1 cellular context compared by ENCODE assay signal in the genomic region with DNA sequence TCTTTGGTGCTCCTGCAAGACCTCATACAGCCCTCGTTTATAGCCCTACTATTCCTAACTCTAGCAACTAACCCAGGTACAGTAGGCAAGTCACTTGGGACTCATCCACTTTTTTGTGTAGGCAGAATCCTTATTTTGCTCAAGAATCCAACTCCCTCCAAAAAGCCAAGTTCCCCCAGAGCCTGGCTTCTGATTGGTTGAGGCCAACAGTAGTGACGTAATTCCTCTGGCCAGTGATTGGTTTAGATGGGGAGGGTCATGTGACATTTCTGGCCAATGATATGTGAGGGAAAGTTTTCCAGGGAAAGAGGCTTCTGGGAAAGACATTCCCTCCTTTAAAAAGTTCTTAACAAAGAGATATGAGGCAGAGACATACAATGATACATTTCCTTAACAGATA.
TF ChIP-seq lines count a peak whose summit lies in the region.

No MANE protein-coding gene starts in this region.

TF ChIP-seq in K562, 482 proteins besides CTCF, POLR2A, EP300 and RAD21 (continued from another document):
- TF ChIP-seq, protein P1, sequence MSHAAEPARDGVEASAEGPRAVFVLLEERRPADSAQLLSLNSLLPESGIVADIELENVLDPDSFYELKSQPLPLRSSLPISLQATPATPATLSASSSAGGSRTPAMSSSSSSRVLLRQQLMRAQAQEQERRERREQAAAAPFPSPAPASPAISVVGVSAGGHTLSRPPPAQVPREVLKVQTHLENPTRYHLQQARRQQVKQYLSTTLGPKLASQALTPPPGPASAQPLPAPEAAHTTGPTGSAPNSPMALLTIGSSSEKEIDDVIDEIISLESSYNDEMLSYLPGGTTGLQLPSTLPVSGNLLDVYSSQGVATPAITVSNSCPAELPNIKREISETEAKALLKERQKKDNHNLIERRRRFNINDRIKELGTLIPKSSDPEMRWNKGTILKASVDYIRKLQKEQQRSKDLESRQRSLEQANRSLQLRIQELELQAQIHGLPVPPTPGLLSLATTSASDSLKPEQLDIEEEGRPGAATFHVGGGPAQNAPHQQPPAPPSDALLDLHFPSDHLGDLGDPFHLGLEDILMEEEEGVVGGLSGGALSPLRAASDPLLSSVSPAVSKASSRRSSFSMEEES (CRISPR knock-in tag; IDR thresholded peaks at IDR 0.05), result peak; percentile 89
- TF ChIP-seq, protein P2, sequence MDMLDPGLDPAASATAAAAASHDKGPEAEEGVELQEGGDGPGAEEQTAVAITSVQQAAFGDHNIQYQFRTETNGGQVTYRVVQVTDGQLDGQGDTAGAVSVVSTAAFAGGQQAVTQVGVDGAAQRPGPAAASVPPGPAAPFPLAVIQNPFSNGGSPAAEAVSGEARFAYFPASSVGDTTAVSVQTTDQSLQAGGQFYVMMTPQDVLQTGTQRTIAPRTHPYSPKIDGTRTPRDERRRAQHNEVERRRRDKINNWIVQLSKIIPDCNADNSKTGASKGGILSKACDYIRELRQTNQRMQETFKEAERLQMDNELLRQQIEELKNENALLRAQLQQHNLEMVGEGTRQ (CRISPR knock-in tag; IDR thresholded peaks at IDR 0.05), result peak; percentile 83
- TF ChIP-seq JUND (IDR thresholded peaks at IDR 0.05; ENCODE audit: borderline replicate concordance, low read depth, low read length) (peak; percentile 54), JUND (tag; IDR thresholded peaks at IDR 0.05; ENCODE audit: borderline replicate concordance, low read depth, low read length) (peak; percentile 66; the same call in 2 of the 3 replicates), CBX3 (IDR thresholded peaks at IDR 0.05; ENCODE audit: borderline replicate concordance in 1 of 2, low read length in 2 of 2) (peak in 1 of 2 experiments; percentile 14; a peak in 1 of 3 replicates), FOS (IDR thresholded peaks at IDR 0.05; ENCODE audit: extremely low read depth, insufficient read length) (peak; percentile 81), TOE1 (IDR thresholded peaks at IDR 0.05; ENCODE audit: borderline replicate concordance) (peak; percentile 87), TOE1 (CRISPR knock-in tag; IDR thresholded peaks at IDR 0.05; ENCODE audit: borderline replicate concordance, low read depth) (no peak), CBFA2T2 (conservative IDR thresholded peaks at IDR 0.05) (peak; percentile 56), TCF7L2 (IDR thresholded peaks at IDR 0.05; ENCODE audit: low read depth, low read length) (no peak), ATF1 (CRISPR knock-in tag; IDR thresholded peaks at IDR 0.05) (no peak), ATF1 (tag; IDR thresholded peaks at IDR 0.05) (peak; percentile 55), PURB (CRISPR knock-in tag; IDR thresholded peaks at IDR 0.05; ENCODE audit: low read depth) (no peak), TRIM24 (IDR thresholded peaks at IDR 0.05) (no peak), STAT5B (CRISPR knock-in tag; IDR thresholded peaks at IDR 0.05) (no peak), CEBPG (CRISPR knock-in tag; IDR thresholded peaks at IDR 0.05) (no peak), CEBPG (tag; conservative IDR thresholded peaks at IDR 0.05 in 1 of 2, IDR thresholded peaks at IDR 0.05 in 1 of 2) (peak in 1 of 2 experiments; percentile 47; a peak in 1 of 4 replicates), ATF7 (IDR thresholded peaks at IDR 0.05) (peak; percentile 98), RAD51 (IDR thresholded peaks at IDR 0.05; ENCODE audit: borderline replicate concordance, low read depth) (peak; percentile 86), NFYB (IDR thresholded peaks at IDR 0.05; ENCODE audit: extremely low read depth, insufficient read length) (peak; percentile 95), MBD2 (IDR thresholded peaks at IDR 0.05; ENCODE audit: borderline replicate concordance, low read depth) (peak; percentile 16; the same call in 1 of the 2 replicates), NR2C1 (IDR thresholded peaks at IDR 0.05) (no peak), NR2C1 (tag; IDR thresholded peaks at IDR 0.05) (no peak)
- TF ChIP-seq, protein P3, sequence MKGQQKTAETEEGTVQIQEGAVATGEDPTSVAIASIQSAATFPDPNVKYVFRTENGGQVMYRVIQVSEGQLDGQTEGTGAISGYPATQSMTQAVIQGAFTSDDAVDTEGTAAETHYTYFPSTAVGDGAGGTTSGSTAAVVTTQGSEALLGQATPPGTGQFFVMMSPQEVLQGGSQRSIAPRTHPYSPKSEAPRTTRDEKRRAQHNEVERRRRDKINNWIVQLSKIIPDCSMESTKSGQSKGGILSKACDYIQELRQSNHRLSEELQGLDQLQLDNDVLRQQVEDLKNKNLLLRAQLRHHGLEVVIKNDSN (CRISPR knock-in tag; IDR thresholded peaks at IDR 0.05), result peak; percentile 80
